Comparison of ENCODE assay signal across 19 cellular contexts in genomic region chr7:95582578-95583293, GRCh38. TPM values are rescaled to one million over a fixed set of nuclear protein-coding genes. Genes with fewer than 3 reads are reported as not detected.
"Had no signal": no experiment of that assay in that cellular context is flagged by ENCODE, and none has a peak within 500 bp of the region (broad histone marks: within the 10 kb centered on the region; RNA-seq: fewer than 3 reads in every experiment).

No MANE protein-coding gene starts in this region.

- H3K27me3 ChIP-seq: esophagus squamous epithelium, spleen, vagina had no signal

- H3K27ac Mint-ChIP-seq: dendritic cell treated with granulocyte-macrophage colony-stimulating factor and Interleukin-4, amounts not matched to agents 40 ng/mL and 50 ng/mL, for 4 days; nephron; stimulated activated naive B cell treated with anti-CD40 and anti-IgM and Interleukin-4, amounts not matched to agents 10 μg/mL and 1 μg/mL and 100 μg/mL, for 72 hours; T-helper 1 cell treated with Interleukin-12 subunit alpha and Interleukin-12 subunit beta and Interleukin-4 antibody, amounts not matched to agents 30 μg/mL and 1 μg/mL, for 36 hours had no signal

- H3K27ac ChIP-seq: prostate gland, vagina had no signal

- H3K4me1 Mint-ChIP-seq: stimulated activated naive B cell treated with anti-CD40 and anti-IgM and Interleukin-4, amounts not matched to agents 10 μg/mL and 1 μg/mL and 100 μg/mL, for 72 hours had no signal

- H3K4me3 ChIP-seq: esophagus squamous epithelium, prostate gland, spleen, vagina had no signal

- ATAC-seq: activated T-cell treated with anti-CD3 and anti-CD28 coated beads, Interleukin-2, amount 50 U/mL, for 4 hours; stimulated activated naive B cell treated with anti-CD40 and anti-IgM and Interleukin-4, amounts not matched to agents 10 μg/mL and 1 μg/mL and 100 μg/mL, for 72 hours had no signal

- H3K9me3 ChIP-seq: esophagus squamous epithelium, prostate gland, spleen, vagina had no signal

- DNase-seq: activated CD4-positive, alpha-beta T cell treated with anti-CD3 and anti-CD28 coated beads, Interleukin-2, amount 50 U/mL, for 1 hour; activated CD4-positive, CD25-positive, alpha-beta regulatory T cell treated with anti-CD3 and anti-CD28 coated beads, Interleukin-2, amount 50 U/mL, for 72 hours; activated CD8-positive, alpha-beta memory T cell treated with anti-CD3 and anti-CD28 coated beads, Interleukin-2, amount 50 U/mL, for 4 hours; activated naive CD4-positive, alpha-beta T cell treated with anti-CD3 and anti-CD28 coated beads, Interleukin-2, amount 50 U/mL, for 16 hours; activated T-cell treated with anti-CD3 and anti-CD28 coated beads, Interleukin-2, amount 50 U/mL, for 4 hours; effector memory CD4-positive, alpha-beta T cell; esophagus squamous epithelium; hypothalamus; islet precursor cell; mammary epithelial cell; midbrain; nucleus accumbens; spleen; stimulated activated naive B cell treated with anti-CD40 and anti-IgM and Interleukin-4, amounts not matched to agents 10 μg/mL and 1 μg/mL and 100 μg/mL, for 72 hours had no signal

- H3K4me1 ChIP-seq: vagina had no signal

- H3K9me3 Mint-ChIP-seq: activated T-cell treated with anti-CD3 and anti-CD28 coated beads, Interleukin-2, amount 50 U/mL, for 4 hours; dendritic cell treated with granulocyte-macrophage colony-stimulating factor and Interleukin-4, amounts not matched to agents 40 ng/mL and 50 ng/mL, for 4 days; nephron; stimulated activated naive B cell treated with anti-CD40 and anti-IgM and Interleukin-4, amounts not matched to agents 10 μg/mL and 1 μg/mL and 100 μg/mL, for 72 hours; T-helper 1 cell treated with Interleukin-12 subunit alpha and Interleukin-12 subunit beta and Interleukin-4 antibody, amounts not matched to agents 30 μg/mL and 1 μg/mL, for 36 hours had no signal

- H3K4me3 Mint-ChIP-seq: activated T-cell treated with anti-CD3 and anti-CD28 coated beads, Interleukin-2, amount 50 U/mL, for 4 hours; dendritic cell treated with granulocyte-macrophage colony-stimulating factor and Interleukin-4, amounts not matched to agents 40 ng/mL and 50 ng/mL, for 4 days; nephron; stimulated activated naive B cell treated with anti-CD40 and anti-IgM and Interleukin-4, amounts not matched to agents 10 μg/mL and 1 μg/mL and 100 μg/mL, for 72 hours; T-helper 1 cell treated with Interleukin-12 subunit alpha and Interleukin-12 subunit beta and Interleukin-4 antibody, amounts not matched to agents 30 μg/mL and 1 μg/mL, for 36 hours had no signal

- H3K27me3 Mint-ChIP-seq: dendritic cell treated with granulocyte-macrophage colony-stimulating factor and Interleukin-4, amounts not matched to agents 40 ng/mL and 50 ng/mL, for 4 days; stimulated activated naive B cell treated with anti-CD40 and anti-IgM and Interleukin-4, amounts not matched to agents 10 μg/mL and 1 μg/mL and 100 μg/mL, for 72 hours had no signal

RNA-seq across cellular contexts. Expression of gene PDK4, which starts 13.6 kb away (rescaled TPM):
- polyA plus RNA-seq: mammary epithelial cell had no signal
